15 cellular contexts compared by ENCODE assay signal in the genomic region with DNA sequence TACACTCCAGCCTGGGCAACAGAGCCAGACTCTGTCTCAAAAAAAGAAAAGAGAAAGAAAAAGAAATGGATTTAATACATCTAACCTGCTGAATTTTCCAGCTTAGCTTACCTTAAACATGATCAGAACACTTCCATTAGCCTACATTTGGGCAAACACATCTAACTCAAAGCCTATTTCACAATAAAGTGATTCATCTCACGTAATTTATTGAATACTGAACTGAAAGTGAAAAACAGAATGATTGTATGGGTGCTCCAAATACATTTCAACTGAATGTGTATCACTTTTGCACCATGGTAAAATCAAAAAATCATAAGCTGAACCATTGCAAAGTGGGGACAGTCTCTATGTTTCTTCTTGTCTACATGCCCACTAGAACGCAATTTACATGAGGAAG.
"Had no signal": no experiment of that assay in that cellular context is flagged by ENCODE, and none has a peak within 500 bp of the region (broad histone marks: within the 10 kb centered on the region; RNA-seq: fewer than 3 reads in every experiment).

No MANE protein-coding gene starts in this region.

- H3K9me3 ChIP-seq: body of pancreas, ovary, stomach, thoracic aorta had no signal

- H3K27ac Mint-ChIP-seq: activated CD8-positive, alpha-beta memory T cell treated with anti-CD3 and anti-CD28 coated beads, Interleukin-2, amount 10 ng/mL, durations not matched to agents 7 days and 5 days; T-helper 1 cell treated with Interleukin-12 subunit alpha and Interleukin-12 subunit beta and Interleukin-4 antibody, amounts not matched to agents 30 μg/mL and 1 μg/mL, for 36 hours had no signal

- H3K27me3 Mint-ChIP-seq: activated CD8-positive, alpha-beta memory T cell treated with anti-CD3 and anti-CD28 coated beads, Interleukin-2, amount 10 ng/mL, durations not matched to agents 7 days and 5 days had no signal

- H3K9me3 Mint-ChIP-seq: neural crest cell; T-helper 1 cell treated with Interleukin-12 subunit alpha and Interleukin-12 subunit beta and Interleukin-4 antibody, amounts not matched to agents 30 μg/mL and 1 μg/mL, for 36 hours had no signal

- H3K36me3 ChIP-seq: ovary had no signal

- H3K4me3 Mint-ChIP-seq: activated CD8-positive, alpha-beta memory T cell treated with anti-CD3 and anti-CD28 coated beads, Interleukin-2, amount 10 ng/mL, durations not matched to agents 7 days and 5 days; neural crest cell; T-helper 1 cell treated with Interleukin-12 subunit alpha and Interleukin-12 subunit beta and Interleukin-4 antibody, amounts not matched to agents 30 μg/mL and 1 μg/mL, for 36 hours had no signal

- H3K27ac ChIP-seq: body of pancreas, epithelial cell of prostate, ovary, stomach, thoracic aorta had no signal

- H3K4me3 ChIP-seq: body of pancreas, ovary, stomach, thoracic aorta had no signal

- H3K27me3 ChIP-seq: body of pancreas, ovary, stomach had no signal

- DNase-seq: activated CD4-positive, alpha-beta T cell treated with anti-CD3 and anti-CD28 coated beads, Interleukin-2, amount 50 U/mL, for 4 hours; activated CD8-positive, alpha-beta memory T cell treated with anti-CD3 and anti-CD28 coated beads, Interleukin-2, amount 10 ng/mL, durations not matched to agents 7 days and 5 days; activated naive CD4-positive, alpha-beta T cell; amniotic stem cell; body of pancreas; effector memory CD4-positive, alpha-beta T cell; hippocampal formation; kidney glomerular epithelial cell; ovary; stimulated activated CD4-positive, alpha-beta T cell treated with anti-CD3 and anti-CD28 coated beads, Interleukin-4, amount 100 ng/mL, for 4 hours; stomach had no signal

- ATAC-seq: activated CD8-positive, alpha-beta memory T cell treated with anti-CD3 and anti-CD28 coated beads, Interleukin-2, amount 10 ng/mL, durations not matched to agents 7 days and 5 days; body of pancreas had no signal
